Comparison of ENCODE assay signal across 18 cellular contexts in genomic region chr6:7183707-7184106, GRCh38.
DNase-seq lines count a peak whose midpoint lies in the region; TF ChIP-seq lines count a peak whose summit lies in the region.
"Had no signal": no experiment of that assay in that cellular context is flagged by ENCODE, and none has a peak within 500 bp of the region (broad histone marks: within the 10 kb centered on the region; RNA-seq: fewer than 3 reads in every experiment).

No MANE protein-coding gene starts in this region.

- H3K27me3 Mint-ChIP-seq in dendritic cell treated with granulocyte-macrophage colony-stimulating factor and Interleukin-4, amounts not matched to agents 40 ng/mL and 50 ng/mL, for 4 days: no peaks in the 10 kb centered on the region

- peak overlapping the region; percentile 35 for H3K27ac Mint-ChIP-seq in dendritic cell treated with granulocyte-macrophage colony-stimulating factor and Interleukin-4, amounts not matched to agents 40 ng/mL and 50 ng/mL, for 4 days

- H3K9me3 Mint-ChIP-seq in dendritic cell treated with granulocyte-macrophage colony-stimulating factor and Interleukin-4, amounts not matched to agents 40 ng/mL and 50 ng/mL, for 4 days: no peaks in the 10 kb centered on the region

- H3K36me3 ChIP-seq in left ventricle myocardium inferior (peaks cover 87% of the 10 kb centered on the region), stomach (peaks cover 23 to 98% (median 91%) of the 10 kb centered on the region in 4 donors)

- peak overlapping the region; percentile 15 for H3K27ac ChIP-seq in left ventricle myocardium inferior (replicated peaks)
- H3K27ac ChIP-seq in stomach: peak overlapping the region in 4 of 5 donors; percentile 11 to 77 (median 66)
- H3K27ac ChIP-seq: BLaER1 had no signal

- peaks cover 15% of the 10 kb centered on the region for H3K4me1 ChIP-seq in left ventricle myocardium inferior
- peaks cover 0 to 28% (median 13%) of the 10 kb centered on the region in 4 donors for H3K4me1 ChIP-seq in stomach
- H3K4me1 ChIP-seq: BLaER1 had no signal

- peaks cover 62% of the 10 kb centered on the region for H3K4me1 Mint-ChIP-seq in dendritic cell treated with granulocyte-macrophage colony-stimulating factor and Interleukin-4, amounts not matched to agents 40 ng/mL and 50 ng/mL, for 4 days (ENCODE audit: low read depth)

- no peak overlapping the region for H3K4me3 Mint-ChIP-seq in dendritic cell treated with granulocyte-macrophage colony-stimulating factor and Interleukin-4, amounts not matched to agents 40 ng/mL and 50 ng/mL, for 4 days

- H3K9me3 ChIP-seq in left ventricle myocardium inferior (replicated peaks) (no peaks in the 10 kb centered on the region), stomach (no peaks in the 10 kb centered on the region)
- H3K9me3 ChIP-seq: BLaER1, SK-N-SH had no signal

- peak; percentile 82 for DNase-seq in NCI-H82 treated with DMSO at 0.1 percent for 48 hours (lab: John Stamatoyannopoulos, UW; ENCODE audit: unreplicated experiment)
- DNase-seq in left ventricle myocardium inferior: no peak
- DNase-seq in stomach: peak; percentile 76
- no peak for DNase-seq in DMS79 (lab: John Stamatoyannopoulos, UW)
- DNase-seq in effector CD8-positive, alpha-beta T cell (lab: John Stamatoyannopoulos, UW): no peak
- DNase-seq in SIG-M5 treated with dmso at 0.1 percent for 504 hours (lab: John Stamatoyannopoulos, UW; ENCODE audit: unreplicated experiment): no peak
- DNase-seq: DMS153, H7, IMR-90, Kasumi-1, NCI-H1417, NCI-H2029 treated with DMSO at 0.1 percent for 48 hours, NCI-H2227 treated with DMSO at 0.1 percent for 48 hours, NCI-H524 treated with DMSO at 0.1 percent for 48 hours, PC-3, SK-N-SH had no signal

- no peak for TF ChIP-seq EP300 in stomach (IDR thresholded peaks at IDR 0.05)

- no peak overlapping the region for H3K4me3 ChIP-seq in left ventricle myocardium inferior
- no peak overlapping the region for H3K4me3 ChIP-seq in stomach
- H3K4me3 ChIP-seq: BLaER1 had no signal

- TF ChIP-seq CTCF in left ventricle myocardium inferior (IDR thresholded peaks at IDR 0.05; ENCODE audit: borderline replicate concordance) (no peak), stomach (IDR thresholded peaks at IDR 0.05) (no peak)

- 22 to 76% (median 44%) methylated on average over 3 of the region's 3 CpGs for WGBS in stomach, 5 donors

- H3K36me3 Mint-ChIP-seq in dendritic cell treated with granulocyte-macrophage colony-stimulating factor and Interleukin-4, amounts not matched to agents 40 ng/mL and 50 ng/mL, for 4 days (ENCODE audit: low read depth): peaks cover 96% of the 10 kb centered on the region

- no peaks in the 10 kb centered on the region for H3K27me3 ChIP-seq in left ventricle myocardium inferior (ENCODE audit: low read depth)
- H3K27me3 ChIP-seq in stomach: no peaks in the 10 kb centered on the region
- H3K27me3 ChIP-seq: BLaER1 had no signal

- no peak for TF ChIP-seq POLR2A in stomach (IDR thresholded peaks at IDR 0.05)

- intact Hi-C loops in dendritic cell treated with granulocyte-macrophage colony-stimulating factor and Interleukin-4, amounts not matched to agents 40 ng/mL and 50 ng/mL, for 4 days (cut with micrococcal nuclease): no loop called here
- intact Hi-C loops in left ventricle myocardium inferior (cut with micrococcal nuclease) (no loop called here), stomach (cut with DNase I; ENCODE audit: low total_unique reads) (no loop called here)

Comparison
In these comparisons a context has a peak if more than half of its experiments do, and no peak if none do; other contexts are left out.
1. DNase-seq: peak in NCI-H82 treated with DMSO at 0.1 percent for 48 hours (single experiment) and stomach (single experiment); none in left ventricle myocardium inferior (single experiment), DMS79 (single experiment), effector CD8-positive, alpha-beta T cell (single experiment) and SIG-M5 treated with dmso at 0.1 percent for 504 hours (single experiment).